In the genomic region with DNA sequence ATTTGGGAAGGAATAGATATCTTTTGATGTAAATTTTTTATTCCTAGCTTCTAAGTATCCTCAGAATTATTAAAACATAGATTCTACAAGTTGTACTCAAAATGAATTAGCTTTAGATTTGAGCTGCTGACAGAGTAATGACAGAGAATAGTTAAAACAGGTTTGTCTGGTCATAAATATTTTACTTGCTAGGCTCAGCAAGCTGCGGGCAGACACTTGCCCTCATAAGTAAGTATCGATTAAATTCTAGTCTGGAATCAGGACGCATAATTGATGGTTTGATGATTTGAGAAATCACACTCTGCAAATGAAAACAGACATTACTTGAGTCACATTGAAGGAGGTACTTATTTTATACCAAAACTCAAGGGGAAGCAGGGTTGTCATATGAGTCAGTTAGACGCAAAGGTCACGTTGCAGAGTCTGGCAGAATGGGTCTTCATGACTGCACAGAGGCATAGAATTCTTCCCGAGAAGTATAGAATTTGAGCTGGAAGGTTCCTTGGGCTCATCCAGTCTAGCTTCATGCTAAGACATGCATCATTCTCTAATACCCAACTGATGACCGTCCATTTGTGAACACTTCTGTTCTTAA, we compare ENCODE assay signal across 21 cellular contexts. TPM values are rescaled to one million over a fixed set of nuclear protein-coding genes. Genes with fewer than 3 reads are reported as not detected.
DNase-seq lines count a peak whose midpoint lies in the region; ATAC-seq and TF ChIP-seq lines count a peak whose summit lies in the region.
"Had no signal": no experiment of that assay in that cellular context is flagged by ENCODE, and none has a peak within 500 bp of the region (broad histone marks: within the 10 kb centered on the region; RNA-seq: fewer than 3 reads in every experiment).

No MANE protein-coding gene starts in this region.

- H2AK5ac ChIP-seq in mesenchymal stem cell (ENCODE audit: low read length, severe bottlenecking): no peak overlapping the region

- peaks cover 34% of the 10 kb centered on the region in 2 donors for H3K4me1 Mint-ChIP-seq in natural killer cell treated with Interleukin-12 subunit alpha and Interleukin-12 subunit beta and Interleukin-15 and Interleukin-18, amount 100 ng/mL, for 72 hours (ENCODE audit: low read depth in 2 of 2)
- H3K4me1 Mint-ChIP-seq in natural killer cell: peaks cover 10 to 18% of the 10 kb centered on the region in 2 donors
- H3K4me1 Mint-ChIP-seq: neural progenitor cell had no signal

- no peaks in the 10 kb centered on the region for H3K79me1 ChIP-seq in mesenchymal stem cell (replicated peaks; ENCODE audit: low read length, poor library complexity, severe bottlenecking)

- H3K27ac Mint-ChIP-seq in natural killer cell treated with Interleukin-12 subunit alpha and Interleukin-12 subunit beta and Interleukin-15 and Interleukin-18, amount 100 ng/mL, for 72 hours: peak overlapping the region; percentile 6 to 71
- H3K27ac Mint-ChIP-seq in natural killer cell: no peak overlapping the region
- H3K27ac Mint-ChIP-seq: activated CD4-positive, alpha-beta T cell treated with anti-CD3 and anti-CD28 coated beads, Interleukin-2, amount 10 ng/mL, durations not matched to agents 24 days and 14 days; neural progenitor cell had no signal

- H2BK12ac ChIP-seq in mesenchymal stem cell (ENCODE audit: low read length in 2 of 2): no peak overlapping the region

- H3K4me3 ChIP-seq in mesenchymal stem cell (ENCODE audit: insufficient read depth in 1 of 2, low read depth in 1 of 2, low read length in 2 of 2): no peak overlapping the region
- H3K4me3 ChIP-seq: HAP-1, lung, neural progenitor cell, SK-N-MC, spleen had no signal

- H3K18ac ChIP-seq in mesenchymal stem cell (ENCODE audit: low read depth in 1 of 2, low read length in 2 of 2): no peak overlapping the region

- intact Hi-C loops in natural killer cell (cut with micrococcal nuclease): no loop called here

- no peaks in the 10 kb centered on the region for H3K4me1 ChIP-seq in mesenchymal stem cell (ENCODE audit: control insufficient read depth, insufficient read depth, low read depth, low read length)
- H3K4me1 ChIP-seq: HAP-1, neural progenitor cell had no signal

- DNase-seq in activated CD4-positive, CD25-positive, alpha-beta regulatory T cell treated with anti-CD3 and anti-CD28 coated beads, Interleukin-2, amount 50 U/mL, for 72 hours: no peak
- no peak for DNase-seq in natural killer cell treated with Interleukin-12 subunit alpha and Interleukin-12 subunit beta and Interleukin-15 and Interleukin-18, amount 100 ng/mL, for 72 hours (ENCODE audit: low spot score)
- DNase-seq in natural killer cell (no peak), mesenchymal stem cell (no peak), AG20443 (ENCODE audit: low spot score) (no peak), A172 (ENCODE audit: low spot score) (no peak)
- DNase-seq: activated CD4-positive, alpha-beta T cell treated with anti-CD3 and anti-CD28 coated beads, Interleukin-2, amount 10 ng/mL, durations not matched to agents 24 days and 14 days; activated gamma-delta T cell; CD4-positive, alpha-beta T cell; NCI-H1105 treated with DMSO at 0.1 percent for 48 hours; NCI-H1930; NCI-H69; spleen had no signal

- H3K4ac ChIP-seq in mesenchymal stem cell (ENCODE audit: low read depth in 1 of 2, low read length in 2 of 2): no peak overlapping the region

- H4K91ac ChIP-seq in mesenchymal stem cell (ENCODE audit: low read length): no peak overlapping the region

- H2BK5ac ChIP-seq in mesenchymal stem cell (ENCODE audit: low read depth, low read length, poor library complexity, severe bottlenecking): no peak overlapping the region

- 93% methylated on average over 5 of the region's 7 CpGs for WGBS in mesenchymal stem cell

- no peaks in the 10 kb centered on the region for H3K9me3 Mint-ChIP-seq in natural killer cell treated with Interleukin-12 subunit alpha and Interleukin-12 subunit beta and Interleukin-15 and Interleukin-18, amount 100 ng/mL, for 72 hours
- H3K9me3 Mint-ChIP-seq in natural killer cell: no peaks in the 10 kb centered on the region
- H3K9me3 Mint-ChIP-seq: CD4-positive, alpha-beta T cell had no signal

- H3K23ac ChIP-seq in mesenchymal stem cell (ENCODE audit: low read length in 2 of 2): no peak overlapping the region

- no peak overlapping the region for H3K27ac ChIP-seq in mesenchymal stem cell (ENCODE audit: low read length, poor library complexity, severe bottlenecking)
- H3K27ac ChIP-seq: 22Rv1, neural progenitor cell, RWPE1, SK-N-MC, spleen had no signal

- no peaks in the 10 kb centered on the region for H3K27me3 Mint-ChIP-seq in natural killer cell treated with Interleukin-12 subunit alpha and Interleukin-12 subunit beta and Interleukin-15 and Interleukin-18, amount 100 ng/mL, for 72 hours
- H3K27me3 Mint-ChIP-seq in natural killer cell (ENCODE audit: low read depth in 2 of 2): no peaks in the 10 kb centered on the region
- H3K27me3 Mint-ChIP-seq: activated CD4-positive, alpha-beta T cell treated with anti-CD3 and anti-CD28 coated beads, Interleukin-2, amount 10 ng/mL, durations not matched to agents 24 days and 14 days; CD4-positive, alpha-beta T cell had no signal

- no peak overlapping the region for H3K4me2 ChIP-seq in mesenchymal stem cell (ENCODE audit: low read length, poor library complexity, severe bottlenecking)
- H3K4me2 ChIP-seq: neural progenitor cell had no signal

- no peak overlapping the region for H2BK15ac ChIP-seq in mesenchymal stem cell (ENCODE audit: low read depth, poor library complexity, severe bottlenecking)

- H3K36me3 ChIP-seq in mesenchymal stem cell (ENCODE audit: control insufficient read depth in 1 of 2, insufficient read depth in 2 of 2, low read depth in 1 of 2, low read length in 2 of 2): no peaks in the 10 kb centered on the region
- H3K36me3 ChIP-seq: HAP-1, neural progenitor cell, spleen had no signal

- no peak overlapping the region for H2BK120ac ChIP-seq in mesenchymal stem cell (ENCODE audit: low read depth, low read length)

- no peak overlapping the region for H3K4me3 Mint-ChIP-seq in natural killer cell treated with Interleukin-12 subunit alpha and Interleukin-12 subunit beta and Interleukin-15 and Interleukin-18, amount 100 ng/mL, for 72 hours
- no peak overlapping the region for H3K4me3 Mint-ChIP-seq in natural killer cell
- H3K4me3 Mint-ChIP-seq: activated CD4-positive, alpha-beta T cell treated with anti-CD3 and anti-CD28 coated beads, Interleukin-2, amount 10 ng/mL, durations not matched to agents 24 days and 14 days; CD4-positive, alpha-beta T cell; neural progenitor cell had no signal

- no peak overlapping the region for H2AFZ ChIP-seq in mesenchymal stem cell (ENCODE audit: low read depth, low read length)
- H2AFZ ChIP-seq: neural progenitor cell had no signal

- H3K14ac ChIP-seq in mesenchymal stem cell (ENCODE audit: low read length in 2 of 2): no peak overlapping the region

- TF ChIP-seq CTCF in natural killer cell (IDR thresholded peaks at IDR 0.05): no peak

- peak; percentile 98 for ATAC-seq in activated CD4-positive, CD25-positive, alpha-beta regulatory T cell treated with anti-CD3 and anti-CD28 coated beads, Interleukin-2, amount 50 U/mL, for 24 hours
- peak in 1 of 2 donors; percentile 65 for ATAC-seq in natural killer cell treated with Interleukin-12 subunit alpha and Interleukin-12 subunit beta and Interleukin-15 and Interleukin-18, amount 100 ng/mL, for 72 hours
- ATAC-seq in natural killer cell (no peak), HG03196 (IDR thresholded peaks at IDR 0.05; ENCODE audit: unreplicated experiment) (no peak)

- H3K27me3 ChIP-seq in mesenchymal stem cell (ENCODE audit: control insufficient read depth in 1 of 2, insufficient read depth in 1 of 2, low read length in 2 of 2): no peaks in the 10 kb centered on the region
- H3K27me3 ChIP-seq: neural progenitor cell, spleen had no signal

- H3K9ac ChIP-seq in mesenchymal stem cell (ENCODE audit: low read length): peak overlapping the region; percentile 34
- H3K9ac ChIP-seq: neural progenitor cell had no signal

- H4K8ac ChIP-seq in mesenchymal stem cell (ENCODE audit: low read length): no peak overlapping the region

- H3K36me3 Mint-ChIP-seq in natural killer cell treated with Interleukin-12 subunit alpha and Interleukin-12 subunit beta and Interleukin-15 and Interleukin-18, amount 100 ng/mL, for 72 hours: no peaks in the 10 kb centered on the region
- H3K36me3 Mint-ChIP-seq in natural killer cell: no peaks in the 10 kb centered on the region

- H3K9me3 ChIP-seq in mesenchymal stem cell (ENCODE audit: control insufficient read depth, low read length): peaks cover 11% of the 10 kb centered on the region
- H3K9me3 ChIP-seq: HAP-1, spleen had no signal

RNA-seq across cellular contexts. Expression of a gene that starts 27.5 kb away (rescaled TPM):
- total RNA-seq in natural killer cell treated with Interleukin-12 subunit alpha and Interleukin-12 subunit beta and Interleukin-15 and Interleukin-18, amount 100 ng/mL, for 72 hours: 100 to 1,000 TPM in 1 of 2 donors, 10 to 100 TPM in 1; 99.5 to 136 TPM
- 100 to 1,000 TPM; 492 to 756 (median 664) TPM for total RNA-seq in natural killer cell
- polyA plus RNA-seq in mesenchymal stem cell (2013, experiment 1 of 2): 16.2 TPM
- 15.9 TPM for polyA plus RNA-seq in mesenchymal stem cell (2013, experiment 2 of 2)
- 72.2 and 79.6 TPM in 2 replicates for total RNA-seq in A172 (2014; rRNA removed; shearing (Covaris generic))

Comparison
In these comparisons a context has a peak if more than half of its experiments do, and no peak if none do; other contexts are left out.
1. H3K27ac Mint-ChIP-seq: peak in natural killer cell treated with Interleukin-12 subunit alpha and Interleukin-12 subunit beta and Interleukin-15 and Interleukin-18, amount 100 ng/mL, for 72 hours (2 of 2); none in natural killer cell (0 of 2).
2. ATAC-seq: peak in activated CD4-positive, CD25-positive, alpha-beta regulatory T cell treated with anti-CD3 and anti-CD28 coated beads, Interleukin-2, amount 50 U/mL, for 24 hours (2 of 2); none in natural killer cell (0 of 3) and HG03196 (single experiment).